Comparison of ENCODE assay signal across 15 cellular contexts in the genomic region with DNA sequence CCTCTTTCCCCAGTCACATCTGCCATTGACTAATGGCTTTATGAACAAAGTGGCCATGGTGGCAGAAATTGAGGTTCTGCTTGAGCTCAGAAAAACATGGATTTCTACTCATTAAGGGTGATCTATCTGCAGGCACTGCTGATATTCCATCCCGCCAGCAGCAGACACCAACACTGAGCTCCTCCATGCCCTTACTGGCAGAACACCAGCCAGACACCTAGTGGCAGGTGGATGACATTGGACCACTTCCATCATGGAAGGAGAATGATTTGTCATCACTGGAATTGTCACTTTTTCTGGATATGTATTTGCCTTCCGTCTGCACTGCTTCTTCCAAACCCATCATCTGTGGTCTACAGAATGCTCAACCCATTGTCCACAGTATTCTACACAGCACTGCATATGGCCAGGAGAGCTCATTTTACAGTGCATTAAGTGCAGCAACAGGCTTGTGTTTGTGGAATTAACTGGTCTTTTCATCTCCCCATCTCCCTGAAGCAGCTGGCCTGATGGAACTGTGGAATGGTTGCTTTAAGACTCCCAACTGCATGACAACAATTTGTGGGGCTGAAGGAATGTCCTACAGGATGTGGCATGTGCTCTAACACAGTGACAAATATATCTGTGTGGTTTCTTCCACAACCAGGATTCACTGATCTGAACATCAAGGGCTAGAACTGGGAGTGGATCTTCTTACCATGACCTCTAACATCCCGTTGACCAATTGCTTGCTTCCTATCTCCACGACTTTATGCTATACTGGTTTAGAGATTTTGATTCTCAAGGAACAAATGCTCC.
"Had no signal": no experiment of that assay in that cellular context is flagged by ENCODE, and none has a peak within 500 bp of the region (broad histone marks: within the 10 kb centered on the region; RNA-seq: fewer than 3 reads in every experiment).

No MANE protein-coding gene starts in this region.

- H3K9me3 ChIP-seq: gastroesophageal sphincter, tibial artery had no signal

- H3K36me3 Mint-ChIP-seq: stimulated activated effector memory CD8-positive, alpha-beta T cell treated with anti-CD3 and anti-CD28 coated beads, Interleukin-12 subunit alpha, Interleukin-12 subunit beta, amount 100 ng/mL, for 72 hours had no signal

- H3K4me1 Mint-ChIP-seq: stimulated activated effector memory CD8-positive, alpha-beta T cell treated with anti-CD3 and anti-CD28 coated beads, Interleukin-12 subunit alpha, Interleukin-12 subunit beta, amount 100 ng/mL, for 72 hours had no signal

- H3K27ac Mint-ChIP-seq: activated CD8-positive, alpha-beta T cell treated with anti-CD3 and anti-CD28 coated beads for 36 hours; activated naive CD4-positive, alpha-beta T cell treated with anti-CD3 and anti-CD28 coated beads for 36 hours; activated T-helper 1 cell treated with anti-CD3 and anti-CD28 coated beads, Interleukin-12 subunit alpha, Interleukin-12 subunit beta, Interleukin-2, Interleukin-4 antibody, amounts not matched to agents 30 ng/mL and 10 ng/mL and 1 ng/mL, durations not matched to agents 14 hours and 24 hours and 36 hours; stimulated activated effector memory CD8-positive, alpha-beta T cell treated with anti-CD3 and anti-CD28 coated beads, Interleukin-12 subunit alpha, Interleukin-12 subunit beta, amount 100 ng/mL, for 72 hours had no signal

- H3K4me3 ChIP-seq: gastroesophageal sphincter, skin epidermis, tibial artery had no signal

- H3K36me3 ChIP-seq: gastroesophageal sphincter, tibial artery had no signal

- ATAC-seq: activated CD8-positive, alpha-beta T cell treated with anti-CD3 and anti-CD28 coated beads for 36 hours; gastroesophageal sphincter; stimulated activated effector memory CD8-positive, alpha-beta T cell treated with anti-CD3 and anti-CD28 coated beads, Interleukin-12 subunit alpha, Interleukin-12 subunit beta, amount 100 ng/mL, for 72 hours had no signal

- H3K4me3 Mint-ChIP-seq: activated CD8-positive, alpha-beta T cell treated with anti-CD3 and anti-CD28 coated beads for 36 hours; activated naive CD4-positive, alpha-beta T cell treated with anti-CD3 and anti-CD28 coated beads for 36 hours; activated T-helper 1 cell treated with anti-CD3 and anti-CD28 coated beads, Interleukin-12 subunit alpha, Interleukin-12 subunit beta, Interleukin-2, Interleukin-4 antibody, amounts not matched to agents 30 ng/mL and 10 ng/mL and 1 ng/mL, durations not matched to agents 14 hours and 24 hours and 36 hours; stimulated activated effector memory CD8-positive, alpha-beta T cell treated with anti-CD3 and anti-CD28 coated beads, Interleukin-12 subunit alpha, Interleukin-12 subunit beta, amount 100 ng/mL, for 72 hours had no signal

- DNase-seq: activated CD4-positive, alpha-beta T cell treated with anti-CD3 and anti-CD28 coated beads for 4 hours; activated CD8-positive, alpha-beta memory T cell treated with anti-CD3 and anti-CD28 coated beads, Interleukin-2, amount 50 U/mL, for 4 hours; activated CD8-positive, alpha-beta T cell treated with anti-CD3 and anti-CD28 coated beads for 36 hours; activated naive CD4-positive, alpha-beta T cell treated with anti-CD3 and anti-CD28 coated beads for 36 hours; cortex of kidney; effector CD8-positive, alpha-beta T cell; retina; T-helper 9 cell; tibial artery had no signal

- H3K9me3 Mint-ChIP-seq: activated CD8-positive, alpha-beta T cell treated with anti-CD3 and anti-CD28 coated beads for 36 hours; activated naive CD4-positive, alpha-beta T cell treated with anti-CD3 and anti-CD28 coated beads for 36 hours; activated T-helper 1 cell treated with anti-CD3 and anti-CD28 coated beads, Interleukin-12 subunit alpha, Interleukin-12 subunit beta, Interleukin-2, Interleukin-4 antibody, amounts not matched to agents 30 ng/mL and 10 ng/mL and 1 ng/mL, durations not matched to agents 14 hours and 24 hours and 36 hours; stimulated activated effector memory CD8-positive, alpha-beta T cell treated with anti-CD3 and anti-CD28 coated beads, Interleukin-12 subunit alpha, Interleukin-12 subunit beta, amount 100 ng/mL, for 72 hours had no signal

- H3K27me3 Mint-ChIP-seq: activated CD8-positive, alpha-beta T cell treated with anti-CD3 and anti-CD28 coated beads for 36 hours had no signal

- H3K4me1 ChIP-seq: gastroesophageal sphincter, parathyroid adenoma, tibial artery had no signal

- H3K27ac ChIP-seq: epithelial cell of prostate, gastroesophageal sphincter, parathyroid adenoma, skin epidermis, tibial artery had no signal
